In the genomic region with DNA sequence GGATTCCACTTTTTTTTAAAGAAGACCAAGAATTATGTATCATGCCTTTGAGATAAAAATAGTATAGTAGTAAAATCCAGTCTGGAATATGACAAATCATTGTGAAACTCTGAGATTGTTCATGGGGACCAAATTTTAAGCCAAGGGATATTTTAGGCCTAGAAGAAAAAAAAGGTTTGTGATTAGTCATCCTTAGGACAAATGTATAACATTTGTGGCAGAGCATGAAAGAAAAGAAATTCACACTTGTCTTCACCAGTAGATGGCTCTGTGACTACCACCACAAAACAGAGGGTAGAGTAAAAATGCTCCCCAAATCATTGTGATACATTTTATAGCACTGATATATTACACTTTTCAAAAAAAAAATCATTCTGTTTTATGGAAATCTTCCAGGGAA, we compare ENCODE assay signal across 11 cellular contexts.
A peak's percentile ranks its signal among the peaks of the same experiment; 100 is the strongest.
DNase-seq lines count a peak whose midpoint lies in the region; ATAC-seq and TF ChIP-seq lines count a peak whose summit lies in the region.
"Had no signal": no experiment of that assay in that cellular context is flagged by ENCODE, and none has a peak within 500 bp of the region (broad histone marks: within the 10 kb centered on the region; RNA-seq: fewer than 3 reads in every experiment).

No MANE protein-coding gene starts in this region.

- no peaks in the 10 kb centered on the region for H3F3A ChIP-seq in GM23338 (replicated peaks; ENCODE audit: low read depth)

- no peak overlapping the region for H3K27ac ChIP-seq in GM23338 (ENCODE audit: low read depth)
- H3K27ac ChIP-seq in RWPE1: no peak overlapping the region

- no peaks in the 10 kb centered on the region for H3K36me3 Mint-ChIP-seq in GM23338 (ENCODE audit: low read depth)
- H3K36me3 Mint-ChIP-seq in activated T-helper 1 cell treated with anti-CD3 and anti-CD28 coated beads, Interleukin-12 subunit alpha, Interleukin-12 subunit beta, Interleukin-2, Interleukin-4 antibody, amounts not matched to agents 30 ng/mL and 10 ng/mL and 1 ng/mL, durations not matched to agents 14 hours and 24 hours and 36 hours (ENCODE audit: low read depth): no peaks in the 10 kb centered on the region

- no peaks in the 10 kb centered on the region for H3K79me2 ChIP-seq in GM23338 (replicated peaks; ENCODE audit: insufficient read depth)

- TF ChIP-seq CTCF in GM23338 (conservative IDR thresholded peaks at IDR 0.05; ENCODE audit: low read depth in 2 of 2) (peak; percentile 62 to 71), RWPE1 (conservative IDR thresholded peaks at IDR 0.05; ENCODE audit: low read depth) (peak; percentile 31; the same call in 1 of the 2 replicates)

- peak; percentile 3 for DNase-seq in Ammon's horn (ENCODE audit: low spot score)
- peak; percentile 32 for DNase-seq in GM23338 (ENCODE audit: low spot score)
- DNase-seq in RWPE1 (ENCODE audit: low spot score): peak; percentile 20
- DNase-seq in hepatic stellate cell (ENCODE audit: low spot score): peak; percentile 40
- DNase-seq in DMS114 treated with DMSO at 0.1 percent for 48 hours (lab: John Stamatoyannopoulos, UW; ENCODE audit: unreplicated experiment): no peak
- DNase-seq in activated CD8-positive, alpha-beta memory T cell treated with anti-CD3 and anti-CD28 coated beads, Interleukin-2, amount 50 U/mL, for 48 hours: no peak
- DNase-seq in dermis blood vessel endothelial cell: no peak
- DNase-seq in activated T-helper 1 cell treated with anti-CD3 and anti-CD28 coated beads, Interleukin-12 subunit alpha, Interleukin-12 subunit beta, Interleukin-2, Interleukin-4 antibody, amounts not matched to agents 30 ng/mL and 10 ng/mL and 1 ng/mL, durations not matched to agents 14 hours and 24 hours and 36 hours (ENCODE audit: low spot score): no peak
- DNase-seq: activated T-cell treated with anti-CD3 and anti-CD28 coated beads, Interleukin-2, amount 50 U/mL, for 24 hours; Karpas-422; kidney glomerular epithelial cell had no signal

- no peak overlapping the region for H2AFZ ChIP-seq in GM23338

- no peak overlapping the region for H3K4me3 ChIP-seq in GM23338

- peaks cover 4% of the 10 kb centered on the region; the same call in 1 of the 2 replicates for H3K9me2 ChIP-seq in GM23338 (ENCODE audit: insufficient read depth)

- no peak overlapping the region for H3K27ac Mint-ChIP-seq in GM23338
- no peak overlapping the region for H3K27ac Mint-ChIP-seq in activated T-helper 1 cell treated with anti-CD3 and anti-CD28 coated beads, Interleukin-12 subunit alpha, Interleukin-12 subunit beta, Interleukin-2, Interleukin-4 antibody, amounts not matched to agents 30 ng/mL and 10 ng/mL and 1 ng/mL, durations not matched to agents 14 hours and 24 hours and 36 hours
- H3K27ac Mint-ChIP-seq: activated T-cell treated with anti-CD3 and anti-CD28 coated beads, Interleukin-2, amount 50 U/mL, for 24 hours had no signal

- no peaks in the 10 kb centered on the region for H3K36me3 ChIP-seq in GM23338 (ENCODE audit: insufficient read depth)

- H3K4me1 ChIP-seq in GM23338 (ENCODE audit: insufficient read depth): no peaks in the 10 kb centered on the region

- POLR2A ChIA-PET in RWPE1 (lab: Yijun Ruan, JAX; ENCODE audit: low non-redundant PET): no interaction called here

- H3K27me3 Mint-ChIP-seq in GM23338 (ENCODE audit: insufficient read depth, low read depth, poor library complexity): no peaks in the 10 kb centered on the region
- no peaks in the 10 kb centered on the region for H3K27me3 Mint-ChIP-seq in activated T-helper 1 cell treated with anti-CD3 and anti-CD28 coated beads, Interleukin-12 subunit alpha, Interleukin-12 subunit beta, Interleukin-2, Interleukin-4 antibody, amounts not matched to agents 30 ng/mL and 10 ng/mL and 1 ng/mL, durations not matched to agents 14 hours and 24 hours and 36 hours (ENCODE audit: insufficient read depth)
- H3K27me3 Mint-ChIP-seq: activated T-cell treated with anti-CD3 and anti-CD28 coated beads, Interleukin-2, amount 50 U/mL, for 24 hours had no signal

- no peaks in the 10 kb centered on the region for H3K27me3 ChIP-seq in GM23338 (ENCODE audit: insufficient read depth)

- H3K4me3 Mint-ChIP-seq in GM23338: no peak overlapping the region
- H3K4me3 Mint-ChIP-seq in activated T-helper 1 cell treated with anti-CD3 and anti-CD28 coated beads, Interleukin-12 subunit alpha, Interleukin-12 subunit beta, Interleukin-2, Interleukin-4 antibody, amounts not matched to agents 30 ng/mL and 10 ng/mL and 1 ng/mL, durations not matched to agents 14 hours and 24 hours and 36 hours: no peak overlapping the region
- H3K4me3 Mint-ChIP-seq: activated T-cell treated with anti-CD3 and anti-CD28 coated beads, Interleukin-2, amount 50 U/mL, for 24 hours had no signal

- no peaks in the 10 kb centered on the region for H3K9me3 Mint-ChIP-seq in GM23338
- H3K9me3 Mint-ChIP-seq in activated T-helper 1 cell treated with anti-CD3 and anti-CD28 coated beads, Interleukin-12 subunit alpha, Interleukin-12 subunit beta, Interleukin-2, Interleukin-4 antibody, amounts not matched to agents 30 ng/mL and 10 ng/mL and 1 ng/mL, durations not matched to agents 14 hours and 24 hours and 36 hours: no peaks in the 10 kb centered on the region

- ATAC-seq in GM23338: no peak; the same call in 2 of the 3 replicates

- CTCF ChIA-PET in RWPE1 (lab: Yijun Ruan, JAX): no interaction called here

- H4K20me1 ChIP-seq in GM23338 (replicated peaks; ENCODE audit: insufficient read depth): no peaks in the 10 kb centered on the region

- H3K4me1 Mint-ChIP-seq in GM23338: no peaks in the 10 kb centered on the region
- H3K4me1 Mint-ChIP-seq in activated T-helper 1 cell treated with anti-CD3 and anti-CD28 coated beads, Interleukin-12 subunit alpha, Interleukin-12 subunit beta, Interleukin-2, Interleukin-4 antibody, amounts not matched to agents 30 ng/mL and 10 ng/mL and 1 ng/mL, durations not matched to agents 14 hours and 24 hours and 36 hours (ENCODE audit: low read depth): no peaks in the 10 kb centered on the region

- no peak overlapping the region for H3K4me2 ChIP-seq in GM23338

- intact Hi-C loops in activated T-helper 1 cell treated with anti-CD3 and anti-CD28 coated beads, Interleukin-12 subunit alpha, Interleukin-12 subunit beta, Interleukin-2, Interleukin-4 antibody, amounts not matched to agents 30 ng/mL and 10 ng/mL and 1 ng/mL, durations not matched to agents 14 hours and 24 hours and 36 hours (cut with micrococcal nuclease): no loop called here

TF ChIP-seq in GM23338, 12 proteins besides CTCF, POLR2A, EP300 and RAD21:
- no peak for TF ChIP-seq ZNF331 (CRISPR knock-in tag; IDR thresholded peaks at IDR 0.05; ENCODE audit: low read depth)
- no peak for TF ChIP-seq EZH2 (IDR thresholded peaks at IDR 0.05; ENCODE audit: low read depth, unreplicated experiment)
- TF ChIP-seq, protein P1, sequence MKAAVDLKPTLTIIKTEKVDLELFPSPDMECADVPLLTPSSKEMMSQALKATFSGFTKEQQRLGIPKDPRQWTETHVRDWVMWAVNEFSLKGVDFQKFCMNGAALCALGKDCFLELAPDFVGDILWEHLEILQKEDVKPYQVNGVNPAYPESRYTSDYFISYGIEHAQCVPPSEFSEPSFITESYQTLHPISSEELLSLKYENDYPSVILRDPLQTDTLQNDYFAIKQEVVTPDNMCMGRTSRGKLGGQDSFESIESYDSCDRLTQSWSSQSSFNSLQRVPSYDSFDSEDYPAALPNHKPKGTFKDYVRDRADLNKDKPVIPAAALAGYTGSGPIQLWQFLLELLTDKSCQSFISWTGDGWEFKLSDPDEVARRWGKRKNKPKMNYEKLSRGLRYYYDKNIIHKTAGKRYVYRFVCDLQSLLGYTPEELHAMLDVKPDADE (IDR thresholded peaks at IDR 0.05): no peak
- TF ChIP-seq EZH2phosphoT487 (IDR thresholded peaks at IDR 0.05; ENCODE audit: unreplicated experiment): no peak
- no peak for TF ChIP-seq CREB1 (CRISPR knock-in tag; IDR thresholded peaks at IDR 0.05; ENCODE audit: low read depth)
- no peak for TF ChIP-seq STAT1 (IDR thresholded peaks at IDR 0.05; ENCODE audit: unreplicated experiment)
- TF ChIP-seq, protein P2, sequence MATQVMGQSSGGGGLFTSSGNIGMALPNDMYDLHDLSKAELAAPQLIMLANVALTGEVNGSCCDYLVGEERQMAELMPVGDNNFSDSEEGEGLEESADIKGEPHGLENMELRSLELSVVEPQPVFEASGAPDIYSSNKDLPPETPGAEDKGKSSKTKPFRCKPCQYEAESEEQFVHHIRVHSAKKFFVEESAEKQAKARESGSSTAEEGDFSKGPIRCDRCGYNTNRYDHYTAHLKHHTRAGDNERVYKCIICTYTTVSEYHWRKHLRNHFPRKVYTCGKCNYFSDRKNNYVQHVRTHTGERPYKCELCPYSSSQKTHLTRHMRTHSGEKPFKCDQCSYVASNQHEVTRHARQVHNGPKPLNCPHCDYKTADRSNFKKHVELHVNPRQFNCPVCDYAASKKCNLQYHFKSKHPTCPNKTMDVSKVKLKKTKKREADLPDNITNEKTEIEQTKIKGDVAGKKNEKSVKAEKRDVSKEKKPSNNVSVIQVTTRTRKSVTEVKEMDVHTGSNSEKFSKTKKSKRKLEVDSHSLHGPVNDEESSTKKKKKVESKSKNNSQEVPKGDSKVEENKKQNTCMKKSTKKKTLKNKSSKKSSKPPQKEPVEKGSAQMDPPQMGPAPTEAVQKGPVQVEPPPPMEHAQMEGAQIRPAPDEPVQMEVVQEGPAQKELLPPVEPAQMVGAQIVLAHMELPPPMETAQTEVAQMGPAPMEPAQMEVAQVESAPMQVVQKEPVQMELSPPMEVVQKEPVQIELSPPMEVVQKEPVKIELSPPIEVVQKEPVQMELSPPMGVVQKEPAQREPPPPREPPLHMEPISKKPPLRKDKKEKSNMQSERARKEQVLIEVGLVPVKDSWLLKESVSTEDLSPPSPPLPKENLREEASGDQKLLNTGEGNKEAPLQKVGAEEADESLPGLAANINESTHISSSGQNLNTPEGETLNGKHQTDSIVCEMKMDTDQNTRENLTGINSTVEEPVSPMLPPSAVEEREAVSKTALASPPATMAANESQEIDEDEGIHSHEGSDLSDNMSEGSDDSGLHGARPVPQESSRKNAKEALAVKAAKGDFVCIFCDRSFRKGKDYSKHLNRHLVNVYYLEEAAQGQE (IDR thresholded peaks at IDR 0.05; ENCODE audit: unreplicated experiment): no peak
- TF ChIP-seq NANOG (IDR thresholded peaks at IDR 0.05; ENCODE audit: borderline replicate concordance): no peak

Comparison
In these comparisons a context has a peak if more than half of its experiments do, and no peak if none do; other contexts are left out.
1. DNase-seq: peak in Ammon's horn (single experiment), GM23338 (single experiment), RWPE1 (single experiment) and hepatic stellate cell (single experiment); none in DMS114 treated with DMSO at 0.1 percent for 48 hours (single experiment), activated CD8-positive, alpha-beta memory T cell treated with anti-CD3 and anti-CD28 coated beads, Interleukin-2, amount 50 U/mL, for 48 hours (single experiment), dermis blood vessel endothelial cell (single experiment) and activated T-helper 1 cell treated with anti-CD3 and anti-CD28 coated beads, Interleukin-12 subunit alpha, Interleukin-12 subunit beta, Interleukin-2, Interleukin-4 antibody, amounts not matched to agents 30 ng/mL and 10 ng/mL and 1 ng/mL, durations not matched to agents 14 hours and 24 hours and 36 hours (single experiment).